In the genomic region with DNA sequence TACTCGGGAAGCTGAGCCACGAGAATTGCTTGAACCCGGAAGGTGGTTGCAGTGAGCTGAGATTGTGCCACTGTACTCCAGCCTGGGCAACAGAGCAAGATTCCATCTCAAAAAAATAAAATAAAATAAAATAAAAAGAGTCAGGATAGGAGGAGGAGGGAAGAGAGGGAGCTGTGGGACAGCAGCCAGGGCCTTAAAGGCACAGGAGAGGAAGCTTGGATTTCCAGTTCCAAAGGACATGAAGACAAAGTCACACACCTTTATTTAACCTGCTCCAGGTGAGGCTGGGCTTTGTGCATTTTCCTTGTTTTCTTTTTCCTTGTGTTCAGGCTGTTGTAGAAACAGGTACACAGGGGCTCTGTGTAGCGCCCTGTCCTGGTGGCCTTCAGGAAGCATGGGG, we compare ENCODE assay signal across 4 cellular contexts.
DNase-seq lines count a peak whose midpoint lies in the region; ATAC-seq and TF ChIP-seq lines count a peak whose summit lies in the region.
"Not testable (repeated sequence)": the region's sequence is repeated elsewhere in the genome, so short reads cannot be mapped to it uniquely, and the experiment has no call there.

No MANE protein-coding gene starts in this region.

- H3K4me3 ChIP-seq in colonic mucosa, mucosa of descending colon, transverse colon: not testable (repeated sequence)

- WGBS in transverse colon (ENCODE audit: low coverage in 1 of 2), 2 donors: 64 to 72% methylated on average over 4 of the region's 4 CpGs

- not testable (repeated sequence) for TF ChIP-seq CTCF in colonic mucosa (IDR thresholded peaks at IDR 0.05); mucosa of descending colon (IDR thresholded peaks at IDR 0.05); transverse colon (IDR thresholded peaks at IDR 0.05)

- DNase-seq in colonic mucosa (peak; percentile 49), left colon (peak; percentile 30 to 51), mucosa of descending colon (peak in 2 of 3 donors; percentile 41 to 72), transverse colon (peak; percentile 33)

- H3K27ac ChIP-seq in colonic mucosa: not testable (repeated sequence)
- H3K27ac ChIP-seq in transverse colon: peak overlapping the region in 3 of 4 donors; percentile 36 to 51 (median 50)

- in situ Hi-C loops in transverse colon (cut with MboI; ENCODE audit: low pct_ligation_motif_present in 1 of 4, low pct_unique_long_range_greater_than_20kb in 1 of 4, low sequenced_read_pairs in 3 of 4): not testable (repeated sequence)

- not testable (repeated sequence) for TF ChIP-seq EP300 in transverse colon (IDR thresholded peaks at IDR 0.05; ENCODE audit: low read depth)

- ATAC-seq in left colon (peak; percentile 85), mucosa of descending colon (peak; percentile 38)

- H3K9ac ChIP-seq in colonic mucosa (ENCODE audit: low read depth in 2 of 2, low read length in 2 of 2): not testable (repeated sequence)

- not testable (repeated sequence) for H3K27me3 ChIP-seq in colonic mucosa, transverse colon

- not testable (repeated sequence) for TF ChIP-seq POLR2A in transverse colon (IDR thresholded peaks at IDR 0.05)

- H3K36me3 ChIP-seq in colonic mucosa; mucosa of descending colon (ENCODE audit: low read depth); transverse colon: not testable (repeated sequence)

- H3K4me1 ChIP-seq in colonic mucosa; mucosa of descending colon (ENCODE audit: low read depth); transverse colon: not testable (repeated sequence)

- H3K9me3 ChIP-seq in colonic mucosa, mucosa of descending colon, transverse colon: not testable (repeated sequence)

- intact Hi-C loops in colonic mucosa (cut with DNase I); left colon (cut with DNase I, micrococcal nuclease); mucosa of descending colon (cut with DNase I, micrococcal nuclease); transverse colon (cut with DNase I; ENCODE audit: low total_unique reads): not testable (repeated sequence)
